Comparison of ENCODE assay signal across 8 cellular contexts in genomic region chr7:65239707-65240352, GRCh38.
DNase-seq lines count a peak whose midpoint lies in the region; ATAC-seq and TF ChIP-seq lines count a peak whose summit lies in the region.

No MANE protein-coding gene starts in this region.

- TF ChIP-seq CTCF in SK-N-SH (IDR thresholded peaks at IDR 0.05) (no peak), fibroblast of the aortic adventitia (IDR thresholded peaks at IDR 0.05; ENCODE audit: insufficient read depth, low read length) (no peak), osteoblast (IDR thresholded peaks at IDR 0.05; ENCODE audit: extremely low read depth, low read depth, low read length) (no peak), RWPE1 (conservative IDR thresholded peaks at IDR 0.05; ENCODE audit: low read depth) (no peak)

- CTCF ChIA-PET in SK-N-SH (lab: Yijun Ruan, JAX): interaction anchor here (1.0 to 5.2 kb wide), 6 partner anchors 10 to 1317 kb away, joined by 3 to 32 read pairs (median 4); no protein-coding TSS in a partner anchor
- CTCF ChIA-PET in RWPE1 (lab: Yijun Ruan, JAX): no interaction called here

- POLR2A ChIA-PET in SK-N-SH (lab: Yijun Ruan, JAX) (interaction anchor here (0.6 kb wide), 1 partner anchor 13 kb away, joined by 3 read pairs; no protein-coding TSS in a partner anchor), RWPE1 (lab: Yijun Ruan, JAX; ENCODE audit: low non-redundant PET) (no interaction called here)

- TF ChIP-seq EP300 in SK-N-SH (IDR thresholded peaks at IDR 0.05; ENCODE audit: borderline replicate concordance in 1 of 2, low read depth in 1 of 2, low read length in 1 of 2): no peak

- peaks cover 6% of the 10 kb centered on the region; the same call in 1 of the 2 replicates for H3K27me3 ChIP-seq in SK-N-SH (ENCODE audit: insufficient read depth)
- peaks cover 4% of the 10 kb centered on the region for H3K27me3 ChIP-seq in osteoblast (ENCODE audit: insufficient read depth, low read length)

- ATAC-seq in GM18907 (IDR thresholded peaks at IDR 0.05; ENCODE audit: unreplicated experiment): no peak

- TF ChIP-seq RAD21 in SK-N-SH (IDR thresholded peaks at IDR 0.05; ENCODE audit: low read length): no peak

- H4K20me1 ChIP-seq in SK-N-SH (ENCODE audit: insufficient read depth) (no peaks in the 10 kb centered on the region), osteoblast (ENCODE audit: insufficient read depth, low read length) (no peaks in the 10 kb centered on the region)

- H2AFZ ChIP-seq in SK-N-SH (ENCODE audit: low read depth) (peak overlapping the region; percentile 73), osteoblast (ENCODE audit: low read length) (peak overlapping the region; percentile 89)

- H3K9me2 ChIP-seq in SK-N-SH: no peaks in the 10 kb centered on the region

- peak; percentile 69 for DNase-seq in NCI-H748 (lab: John Stamatoyannopoulos, UW; ENCODE audit: unreplicated experiment)
- DNase-seq in NCI-H748 treated with DMSO at 0.1 percent for 48 hours (lab: John Stamatoyannopoulos, UW): no peak
- DNase-seq in SK-N-SH: peak; percentile 98
- no peak for DNase-seq in fibroblast of the aortic adventitia (ENCODE audit: low read depth)
- peak; percentile 81 for DNase-seq in osteoblast (ENCODE audit: insufficient read length, low spot score, missing footprints)
- no peak for DNase-seq in NCI-H2029 treated with DMSO at 0.1 percent for 48 hours (lab: John Stamatoyannopoulos, UW)
- DNase-seq in RWPE1 (ENCODE audit: low spot score): no peak

- H3K36me3 ChIP-seq in SK-N-SH (replicated peaks in 1 of 2; ENCODE audit: control insufficient read depth in 1 of 2, insufficient read depth in 2 of 2, low read length in 1 of 2): no peaks in the 10 kb centered on the region
- H3K36me3 ChIP-seq in osteoblast (ENCODE audit: insufficient read depth, low read length): no peaks in the 10 kb centered on the region

- H3K4me3 ChIP-seq in SK-N-SH (ENCODE audit: low read depth in 2 of 2, low read length in 1 of 2): peak overlapping the region; percentile 57 to 75
- H3K4me3 ChIP-seq in fibroblast of the aortic adventitia (ENCODE audit: low read depth, low read length): peak overlapping the region; percentile 22
- H3K4me3 ChIP-seq in osteoblast (ENCODE audit: insufficient read depth, low read length): peak overlapping the region; percentile 66

- 3% methylated on average over 26 of the region's 52 CpGs for WGBS in SK-N-SH (ENCODE audit: low lambda C conversion rate)

- H3K79me2 ChIP-seq in SK-N-SH (ENCODE audit: insufficient read depth) (no peaks in the 10 kb centered on the region), osteoblast (ENCODE audit: insufficient read depth, low read length) (no peaks in the 10 kb centered on the region)

- peak overlapping the region; percentile 83 for H3K4me2 ChIP-seq in SK-N-SH
- peak overlapping the region; percentile 74 for H3K4me2 ChIP-seq in osteoblast (ENCODE audit: insufficient read depth, low read length)

- H3K4me1 ChIP-seq in SK-N-SH (ENCODE audit: control insufficient read depth in 1 of 2, insufficient read depth in 2 of 2, low read depth in 1 of 2, low read length in 1 of 2) (peaks cover 0 to 22% of the 10 kb centered on the region in 2 experiments; a peak in 2 of 4 replicates), osteoblast (ENCODE audit: insufficient read depth, low read length) (no peaks in the 10 kb centered on the region)

- H3K9me3 ChIP-seq in SK-N-SH (no peaks in the 10 kb centered on the region), osteoblast (ENCODE audit: low read depth, low read length) (no peaks in the 10 kb centered on the region)

- H3K9ac ChIP-seq in SK-N-SH: peak overlapping the region; percentile 20; the same call in 1 of the 2 replicates

- H3F3A ChIP-seq in SK-N-SH (replicated peaks; ENCODE audit: insufficient read depth): no peaks in the 10 kb centered on the region

- H3K27ac ChIP-seq in SK-N-SH (ENCODE audit: low read depth in 2 of 2, low read length in 1 of 2) (peak overlapping the region in 1 of 2 experiments; percentile 71; a peak in 2 of 4 replicates), osteoblast (ENCODE audit: low read depth, low read length) (no peak overlapping the region), RWPE1 (no peak overlapping the region)

TF ChIP-seq in SK-N-SH, 30 proteins besides CTCF, POLR2A, EP300 and RAD21:
- TF ChIP-seq GABPA (IDR thresholded peaks at IDR 0.05; ENCODE audit: low read depth) (peak; percentile 40), FOXJ3 (CRISPR knock-in tag; IDR thresholded peaks at IDR 0.05) (0 out of 2 replicates have a peak, but pooled peaks have one; percentile 38), SIN3A (IDR thresholded peaks at IDR 0.05; ENCODE audit: borderline replicate concordance, low read depth, low read length) (no peak), YY1 (IDR thresholded peaks at IDR 0.05; ENCODE audit: low read depth) (no peak), MXI1 (IDR thresholded peaks at IDR 0.05; ENCODE audit: low read depth, low read length) (peak; percentile 39; the same call in 1 of the 2 replicates), ELF1 (IDR thresholded peaks at IDR 0.05) (no peak)

Comparison
In these comparisons a context has a peak if more than half of its experiments do, and no peak if none do; other contexts are left out.
1. DNase-seq: peak in NCI-H748 (single experiment), SK-N-SH (single experiment) and osteoblast (single experiment); none in NCI-H748 treated with DMSO at 0.1 percent for 48 hours (single experiment), fibroblast of the aortic adventitia (single experiment), NCI-H2029 treated with DMSO at 0.1 percent for 48 hours (single experiment) and RWPE1 (single experiment).
2. Peak in every context shown above with its lines, with median percentiles within 50 percentile points of each other: H3K4me3 ChIP-seq.